Comparison of ENCODE assay signal across 10 cellular contexts in genomic region chr15:99631256-99631655, GRCh38.
DNase-seq lines count a peak whose midpoint lies in the region; ATAC-seq, FAIRE-seq and TF ChIP-seq lines count a peak whose summit lies in the region.
"Had no signal": no experiment of that assay in that cellular context is flagged by ENCODE, and none has a peak within 500 bp of the region (broad histone marks: within the 10 kb centered on the region; RNA-seq: fewer than 3 reads in every experiment).

No MANE protein-coding gene starts in this region.

- no peaks in the 10 kb centered on the region for H3K27me3 Mint-ChIP-seq in osteocyte (ENCODE audit: unreplicated experiment)

- H3K36me3 ChIP-seq in Peyer's patch: no peaks in the 10 kb centered on the region
- peaks cover 11% of the 10 kb centered on the region for H3K36me3 ChIP-seq in SJCRH30

- H3K27me3 ChIP-seq in Peyer's patch (no peaks in the 10 kb centered on the region), SJCRH30 (no peaks in the 10 kb centered on the region)

- peaks cover 12% of the 10 kb centered on the region for H3K9me3 Mint-ChIP-seq in osteocyte (ENCODE audit: unreplicated experiment)

- peaks cover 0 to 6% (median 0%) of the 10 kb centered on the region in 4 donors for H3K4me1 ChIP-seq in Peyer's patch
- H3K4me1 ChIP-seq in SJCRH30: no peaks in the 10 kb centered on the region

- H3K27ac Mint-ChIP-seq in osteocyte (ENCODE audit: unreplicated experiment): peak overlapping the region; percentile 43

- no peak overlapping the region for H3K4me3 Mint-ChIP-seq in osteocyte (ENCODE audit: unreplicated experiment)

- H3K27ac ChIP-seq in Peyer's patch (peak overlapping the region; percentile 13 to 71 (median 46)), SJCRH30 (no peak overlapping the region)

- no peak for TF ChIP-seq POLR2A in Peyer's patch (IDR thresholded peaks at IDR 0.05)

- H3K4me3 ChIP-seq in Peyer's patch (no peak overlapping the region), SJCRH30 (no peak overlapping the region)

- DNase-seq in Peyer's patch: peak in 2 of 3 donors; percentile 47 to 64
- no peak for DNase-seq in osteocyte (ENCODE audit: extremely low spot score, unreplicated experiment)
- no peak for DNase-seq in frontal cortex (ENCODE audit: low spot score in 2 of 2)
- DNase-seq in DMS114 treated with DMSO at 0.1 percent for 48 hours (lab: John Stamatoyannopoulos, UW; ENCODE audit: unreplicated experiment): no peak
- DNase-seq in SJCRH30: no peak
- no peak for DNase-seq in ecto neural progenitor cell (ENCODE audit: low spot score)
- DNase-seq: IMR-90 had no signal

- ATAC-seq in GM18909 (IDR thresholded peaks at IDR 0.05; ENCODE audit: poor library complexity, unreplicated experiment): peak; percentile 94
- peak; percentile 95 for ATAC-seq in HG02885 (IDR thresholded peaks at IDR 0.05; ENCODE audit: poor library complexity, unreplicated experiment)

- peaks cover 43% of the 10 kb centered on the region for H3K36me3 Mint-ChIP-seq in osteocyte (ENCODE audit: unreplicated experiment)

- TF ChIP-seq CTCF in Peyer's patch (IDR thresholded peaks at IDR 0.05) (no peak), osteocyte (IDR thresholded peaks at IDR 0.05) (no peak)

- H3K9me3 ChIP-seq in Peyer's patch (no peaks in the 10 kb centered on the region), SJCRH30 (replicated peaks) (no peaks in the 10 kb centered on the region)

- no peak for FAIRE-seq in frontal cortex (lab: Jason Lieb, UNC)
- FAIRE-seq: bronchial epithelial cell had no signal

- H3K4me1 Mint-ChIP-seq in osteocyte (ENCODE audit: unreplicated experiment): peaks cover 44% of the 10 kb centered on the region

Comparison
In these comparisons a context has a peak if more than half of its experiments do, and no peak if none do; other contexts are left out.
1. DNase-seq: peak in Peyer's patch (2 of 3); none in osteocyte (single experiment), frontal cortex (0 of 2), DMS114 treated with DMSO at 0.1 percent for 48 hours (single experiment), SJCRH30 (0 of 2) and ecto neural progenitor cell (single experiment).